ENCODE assay signal across 8 cellular contexts in genomic region chr14:24431569-24432258, GRCh38. TPM values are rescaled to one million over a fixed set of nuclear protein-coding genes. Genes with fewer than 3 reads are reported as not detected.
A peak's percentile ranks its signal among the peaks of the same experiment; 100 is the strongest.
DNase-seq lines count a peak whose midpoint lies in the region; ATAC-seq and TF ChIP-seq lines count a peak whose summit lies in the region.

No MANE protein-coding gene starts in this region.

- CTCF ChIA-PET in activated CD4-positive, alpha-beta T cell treated with anti-CD3 and anti-CD28 coated beads, Interleukin-2, amount 10 ng/mL, durations not matched to agents 7 days and 5 days (lab: Charles Lee): interaction anchor here (0.6 to 6.5 kb wide), 55 partner anchors 9 to 391 kb away, joined by 3 to 108 read pairs (median 5); partner anchors contain the start of genes ADCY4, CHMP4A, CIDEB and DCAF11

- no peaks in the 10 kb centered on the region for H3K27me3 ChIP-seq in liver (ENCODE audit: control insufficient read depth in 4 of 4, insufficient read depth in 4 of 4, low read length in 3 of 4)

- ATAC-seq in HG03460 (IDR thresholded peaks at IDR 0.05; ENCODE audit: unreplicated experiment): peak; percentile 41

- intact Hi-C loops in CD14-positive monocyte (cut with micrococcal nuclease): loop anchor here (2.0 to 10.0 kb wide), 2 partner anchors 99 to 187 kb away; partner anchors contain the start of gene TINF2 (in 1 of the 2)

- peak overlapping the region; percentile 91 to 96 (median 95) for H3K27ac Mint-ChIP-seq in CD14-positive monocyte
- peak overlapping the region; percentile 98 for H3K27ac Mint-ChIP-seq in activated CD4-positive, alpha-beta T cell treated with anti-CD3 and anti-CD28 coated beads, Interleukin-2, amount 10 ng/mL, durations not matched to agents 7 days and 5 days

- peak overlapping the region; percentile 90 to 91 for H3K27ac ChIP-seq in liver (ENCODE audit: low read depth in 1 of 2, low read length in 2 of 2)

- no peak overlapping the region for H3K9ac ChIP-seq in liver (ENCODE audit: low read depth in 1 of 2, low read length in 2 of 2)

- TF ChIP-seq CTCF in CD14-positive monocyte (IDR thresholded peaks at IDR 0.05) (peak; percentile 90), liver (IDR thresholded peaks at IDR 0.05; ENCODE audit: low read depth, low read length, missing input control) (peak; percentile 89)

- H3K4me3 ChIP-seq in liver (ENCODE audit: low read depth in 1 of 3, low read length in 3 of 3): no peak overlapping the region

- H3K36me3 ChIP-seq in liver (ENCODE audit: control insufficient read depth in 4 of 4, insufficient read depth in 3 of 4, low read depth in 1 of 4, low read length in 3 of 4): peaks cover 10 to 24% (median 19%) of the 10 kb centered on the region in 4 donors

- DNase-seq in CD14-positive monocyte (ENCODE audit: low spot score) (peak; percentile 89), GM19240 (ENCODE audit: insufficient read length, low spot score) (peak; percentile 85), NCI-H526 (lab: John Stamatoyannopoulos, UW) (peak; percentile 88 to 96), dedifferentiated amniotic fluid mesenchymal stem cell (ENCODE audit: extremely low spot score) (peak; percentile 95)
- peak; percentile 95 for DNase-seq in activated CD4-positive, alpha-beta T cell treated with anti-CD3 and anti-CD28 coated beads, Interleukin-2, amount 10 ng/mL, durations not matched to agents 7 days and 5 days
- peak; percentile 83 to 85 for DNase-seq in stimulated activated CD4-positive, alpha-beta T cell treated with anti-CD3 and anti-CD28 coated beads, Interleukin-4, amount 100 ng/mL, for 4 hours

- 28% methylated on average over 15 of the region's 15 CpGs for WGBS in liver

- H3K9me3 ChIP-seq in liver (ENCODE audit: control insufficient read depth in 4 of 4, low read length in 3 of 4): no peaks in the 10 kb centered on the region

- no peaks in the 10 kb centered on the region for H3K9me3 Mint-ChIP-seq in CD14-positive monocyte
- H3K9me3 Mint-ChIP-seq in activated CD4-positive, alpha-beta T cell treated with anti-CD3 and anti-CD28 coated beads, Interleukin-2, amount 10 ng/mL, durations not matched to agents 7 days and 5 days: no peaks in the 10 kb centered on the region

- peaks cover 14 to 64% (median 50%) of the 10 kb centered on the region in 4 donors for H3K4me1 ChIP-seq in liver (ENCODE audit: control insufficient read depth in 4 of 4, insufficient read depth in 4 of 4, low read length in 3 of 4)

- H3K27me3 Mint-ChIP-seq in CD14-positive monocyte (ENCODE audit: low read depth in 3 of 3): peaks cover 5 to 9% (median 8%) of the 10 kb centered on the region in 3 donors
- H3K27me3 Mint-ChIP-seq in activated CD4-positive, alpha-beta T cell treated with anti-CD3 and anti-CD28 coated beads, Interleukin-2, amount 10 ng/mL, durations not matched to agents 7 days and 5 days: no peaks in the 10 kb centered on the region

- H3K4me1 Mint-ChIP-seq in CD14-positive monocyte: peaks cover 36% of the 10 kb centered on the region
- H3K4me1 Mint-ChIP-seq in activated CD4-positive, alpha-beta T cell treated with anti-CD3 and anti-CD28 coated beads, Interleukin-2, amount 10 ng/mL, durations not matched to agents 7 days and 5 days: peaks cover 56% of the 10 kb centered on the region

- peak; percentile 93 for TF ChIP-seq RAD21 in liver (IDR thresholded peaks at IDR 0.05)

- peaks cover 44 to 53% of the 10 kb centered on the region in 2 donors for H3K36me3 Mint-ChIP-seq in CD14-positive monocyte
- H3K36me3 Mint-ChIP-seq in activated CD4-positive, alpha-beta T cell treated with anti-CD3 and anti-CD28 coated beads, Interleukin-2, amount 10 ng/mL, durations not matched to agents 7 days and 5 days (ENCODE audit: low read depth): peaks cover 37% of the 10 kb centered on the region

- POLR2A ChIA-PET in activated CD4-positive, alpha-beta T cell treated with anti-CD3 and anti-CD28 coated beads, Interleukin-2, amount 10 ng/mL, durations not matched to agents 7 days and 5 days (lab: Charles Lee): interaction anchor here (0.6 to 2.5 kb wide), 6 partner anchors 10 to 282 kb away, joined by 3 to 18 read pairs (median 4); no protein-coding TSS in a partner anchor

- peak overlapping the region; percentile 17 to 86 for H3K4me3 Mint-ChIP-seq in CD14-positive monocyte
- H3K4me3 Mint-ChIP-seq in activated CD4-positive, alpha-beta T cell treated with anti-CD3 and anti-CD28 coated beads, Interleukin-2, amount 10 ng/mL, durations not matched to agents 7 days and 5 days: peak overlapping the region; percentile 90

TF ChIP-seq in liver, 16 proteins besides CTCF, POLR2A, EP300 and RAD21:
- peak in 1 of 2 donors; percentile 26 for TF ChIP-seq HNF4A (conservative IDR thresholded peaks at IDR 0.05)
- TF ChIP-seq RXRA (IDR thresholded peaks at IDR 0.05): no peak

RNA-seq across cellular contexts. Expression of gene KHNYN, which starts 2.0 kb away (rescaled TPM):
- 10 to 100 TPM; 12.4 to 16.0 TPM for polyA plus RNA-seq in CD14-positive monocyte
- total RNA-seq in activated CD4-positive, alpha-beta T cell treated with anti-CD3 and anti-CD28 coated beads, Interleukin-2, amount 10 ng/mL, durations not matched to agents 7 days and 5 days: 10 to 100 TPM; 59.7 to 71.5 TPM
- total RNA-seq in liver: 10 to 100 TPM; 38.2 to 40.3 TPM
- polyA plus RNA-seq in liver: 10 to 100 TPM in 1 of 2 donors, 1 to 10 TPM in 1; 3.0 to 11.1 TPM

RNA-seq across cellular contexts. Expression of gene CBLN3, which starts 2.2 kb away (rescaled TPM):
- under 1 TPM in 1 of 2 donors, not detected in 1; 0.07 TPM for polyA plus RNA-seq in CD14-positive monocyte
- total RNA-seq in activated CD4-positive, alpha-beta T cell treated with anti-CD3 and anti-CD28 coated beads, Interleukin-2, amount 10 ng/mL, durations not matched to agents 7 days and 5 days: 1 to 10 TPM; 5.2 to 5.3 TPM
- total RNA-seq in liver: under 1 TPM; 0.59 to 0.79 TPM
- under 1 TPM; 0.07 to 0.33 TPM for polyA plus RNA-seq in liver

RNA-seq across cellular contexts. Expression of gene SDR39U1, which starts 10.9 kb away (rescaled TPM):
- 10 to 100 TPM; 37.3 to 39.2 TPM for polyA plus RNA-seq in CD14-positive monocyte
- 10 to 100 TPM; 52.8 to 54.9 TPM for total RNA-seq in activated CD4-positive, alpha-beta T cell treated with anti-CD3 and anti-CD28 coated beads, Interleukin-2, amount 10 ng/mL, durations not matched to agents 7 days and 5 days
- 10 to 100 TPM; 10.8 to 17.0 TPM for total RNA-seq in liver
- 10 to 100 TPM; 34.9 to 50.4 TPM for polyA plus RNA-seq in liver

RNA-seq across cellular contexts. Expression of gene NYNRIN, which starts 32.9 kb away (rescaled TPM):
- polyA plus RNA-seq in CD14-positive monocyte: under 1 TPM; 0.18 to 0.40 TPM
- under 1 TPM; 0.23 to 0.35 TPM for total RNA-seq in activated CD4-positive, alpha-beta T cell treated with anti-CD3 and anti-CD28 coated beads, Interleukin-2, amount 10 ng/mL, durations not matched to agents 7 days and 5 days
- 10 to 100 TPM in 1 of 2 donors, 1 to 10 TPM in 1; 2.5 to 11.0 TPM for total RNA-seq in liver
- under 1 TPM; 0.89 to 0.99 TPM for polyA plus RNA-seq in liver
